Comparison of ENCODE assay signal across 37 cellular contexts in genomic region chr7:129577881-129578462, GRCh38.
"Had no signal": no experiment of that assay in that cellular context is flagged by ENCODE, and none has a peak within 500 bp of the region (broad histone marks: within the 10 kb centered on the region; RNA-seq: fewer than 3 reads in every experiment).

No MANE protein-coding gene starts in this region.

- ATAC-seq: activated CD4-positive, alpha-beta T cell treated with anti-CD3 and anti-CD28 coated beads for 36 hours; activated CD4-positive, CD25-positive, alpha-beta regulatory T cell treated with anti-CD3 and anti-CD28 coated beads, Interleukin-2, amount 50 U/mL, for 24 hours; activated CD8-positive, alpha-beta memory T cell treated with anti-CD3 and anti-CD28 coated beads, Interleukin-2, amount 10 ng/mL, durations not matched to agents 7 days and 5 days; activated CD8-positive, alpha-beta T cell treated with anti-CD3 and anti-CD28 coated beads, Interleukin-2, amount 10 ng/mL, durations not matched to agents 7 days and 5 days; activated naive CD4-positive, alpha-beta T cell treated with anti-CD3 and anti-CD28 coated beads, Interleukin-2, amount 50 U/mL, for 72 hours; activated T-cell treated with anti-CD3 and anti-CD28 coated beads, Interleukin-2, amount 50 U/mL, for 4 hours; activated T-cell treated with anti-CD3 and anti-CD28 coated beads, Interleukin-2, amount 50 U/mL, for 72 hours; activated T-helper 17 cell treated with anti-CD3 and anti-CD28 coated beads, Interleukin-2, amount 50 U/mL, for 72 hours; body of pancreas; WTC11 had no signal

- H3K4me3 ChIP-seq: adrenal gland, body of pancreas, breast epithelium had no signal

- H3K27me3 ChIP-seq: adrenal gland, body of pancreas, brain microvascular endothelial cell, breast epithelium had no signal

- DNase-seq: activated CD4-positive, alpha-beta memory T cell treated with anti-CD3 and anti-CD28 coated beads, Interleukin-2, amount 10 ng/mL, durations not matched to agents 7 days and 5 days; activated CD4-positive, alpha-beta T cell treated with anti-CD3 and anti-CD28 coated beads for 1 hour; activated CD4-positive, alpha-beta T cell treated with anti-CD3 and anti-CD28 coated beads for 36 hours; activated CD4-positive, alpha-beta T cell treated with anti-CD3 and anti-CD28 coated beads for 48 hours; activated CD4-positive, alpha-beta T cell treated with anti-CD3 and anti-CD28 coated beads, Interleukin-2, amount 10 ng/mL, durations not matched to agents 7 days and 5 days; activated CD4-positive, alpha-beta T cell treated with anti-CD3 and anti-CD28 coated beads, Interleukin-2, amount 50 U/mL, for 48 hours; activated CD4-positive, CD25-positive, alpha-beta regulatory T cell; activated CD8-positive, alpha-beta memory T cell treated with anti-CD3 and anti-CD28 coated beads for 24 hours; activated CD8-positive, alpha-beta memory T cell treated with anti-CD3 and anti-CD28 coated beads, Interleukin-2, amount 10 ng/mL, durations not matched to agents 7 days and 5 days; activated CD8-positive, alpha-beta memory T cell treated with anti-CD3 and anti-CD28 coated beads, Interleukin-2, amount 50 U/mL, for 48 hours; activated CD8-positive, alpha-beta T cell treated with anti-CD3 and anti-CD28 coated beads, Interleukin-2, amount 10 ng/mL, durations not matched to agents 7 days and 5 days; activated effector memory CD4-positive, alpha-beta T cell treated with anti-CD3 and anti-CD28 coated beads, Interleukin-2, amount 50 U/mL, for 16 hours; activated gamma-delta T cell treated with Interleukin-2 at 50 U/mL for 16 hours; activated naive CD4-positive, alpha-beta T cell; activated naive CD4-positive, alpha-beta T cell treated with anti-CD3 and anti-CD28 coated beads for 36 hours; activated naive CD4-positive, alpha-beta T cell treated with anti-CD3 and anti-CD28 coated beads, Interleukin-2, amount 50 U/mL, for 16 hours; activated naive CD8-positive, alpha-beta T cell treated with anti-CD3 and anti-CD28 coated beads for 36 hours; activated T-cell treated with anti-CD3 and anti-CD28 coated beads, Interleukin-2, amount 50 U/mL, for 1 hour; activated T-cell treated with anti-CD3 and anti-CD28 coated beads, Interleukin-2, amount 50 U/mL, for 4 hours; activated T-cell treated with anti-CD3 and anti-CD28 coated beads, Interleukin-2, amount 50 U/mL, for 72 hours; adrenal gland; amniotic stem cell; aorta; body of pancreas; brain microvascular endothelial cell; central memory CD4-positive, alpha-beta T cell; T-helper 1 cell; T-helper 2 cell; T-helper 9 cell; WERI-Rb-1 had no signal

- FAIRE-seq: astrocyte, TTC549 had no signal

- H3K9me3 ChIP-seq: body of pancreas had no signal

- H3K36me3 ChIP-seq: adrenal gland, brain microvascular endothelial cell, breast epithelium, WERI-Rb-1 had no signal

- H3K27ac ChIP-seq: adrenal gland, body of pancreas, brain microvascular endothelial cell, breast epithelium, WERI-Rb-1 had no signal

- H3K4me1 ChIP-seq: adrenal gland, body of pancreas, breast epithelium had no signal
